21 cellular contexts compared by ENCODE assay signal in the genomic region with DNA sequence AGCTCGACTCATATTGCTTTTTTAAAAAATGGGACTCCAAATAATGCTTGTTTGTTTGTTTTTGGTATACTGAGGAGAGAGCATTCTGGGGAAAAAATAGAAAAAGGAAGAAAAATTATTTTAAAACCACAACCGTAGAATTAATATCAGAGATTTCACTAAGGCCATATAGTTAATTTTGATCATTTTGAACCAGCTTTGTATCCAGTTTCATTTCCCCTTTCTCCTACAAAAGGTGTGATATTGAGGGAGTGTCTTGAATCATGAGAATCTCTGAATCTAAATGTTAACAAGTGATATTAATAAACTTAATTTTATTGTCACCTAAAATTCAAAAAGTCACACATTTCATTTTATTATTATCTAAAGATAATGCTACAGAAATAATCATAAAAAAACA.
"Had no signal": no experiment of that assay in that cellular context is flagged by ENCODE, and none has a peak within 500 bp of the region (broad histone marks: within the 10 kb centered on the region; RNA-seq: fewer than 3 reads in every experiment).

No MANE protein-coding gene starts in this region.

- H3K4me1 ChIP-seq: colonic mucosa, gastrocnemius medialis, left ventricle myocardium inferior, prostate gland, upper lobe of left lung had no signal

- H3K9me3 Mint-ChIP-seq: activated CD4-positive, alpha-beta memory T cell treated with anti-CD3 and anti-CD28 coated beads for 36 hours; activated naive CD4-positive, alpha-beta T cell treated with anti-CD3 and anti-CD28 coated beads for 36 hours; activated naive CD8-positive, alpha-beta T cell treated with anti-CD3 and anti-CD28 coated beads, Interleukin-2, amount 10 ng/mL, durations not matched to agents 7 days and 5 days; activated T-cell treated with anti-CD3 and anti-CD28 coated beads, Interleukin-2, amount 50 U/mL, for 72 hours; effector memory CD8-positive, alpha-beta T cell; naive thymus-derived CD8-positive, alpha-beta T cell; stimulated activated naive B cell treated with anti-CD40 and anti-IgM and Interleukin-4, amounts not matched to agents 10 μg/mL and 1 μg/mL and 100 μg/mL, for 72 hours had no signal

- H3K4me3 Mint-ChIP-seq: activated CD4-positive, alpha-beta memory T cell treated with anti-CD3 and anti-CD28 coated beads for 36 hours; activated naive CD4-positive, alpha-beta T cell treated with anti-CD3 and anti-CD28 coated beads for 36 hours; activated naive CD8-positive, alpha-beta T cell treated with anti-CD3 and anti-CD28 coated beads, Interleukin-2, amount 10 ng/mL, durations not matched to agents 7 days and 5 days; activated T-cell treated with anti-CD3 and anti-CD28 coated beads, Interleukin-2, amount 50 U/mL, for 72 hours; effector memory CD8-positive, alpha-beta T cell; naive thymus-derived CD8-positive, alpha-beta T cell; stimulated activated naive B cell treated with anti-CD40 and anti-IgM and Interleukin-4, amounts not matched to agents 10 μg/mL and 1 μg/mL and 100 μg/mL, for 72 hours had no signal

- H3K27ac Mint-ChIP-seq: activated CD4-positive, alpha-beta memory T cell treated with anti-CD3 and anti-CD28 coated beads for 36 hours; activated naive CD4-positive, alpha-beta T cell treated with anti-CD3 and anti-CD28 coated beads for 36 hours; activated naive CD8-positive, alpha-beta T cell treated with anti-CD3 and anti-CD28 coated beads, Interleukin-2, amount 10 ng/mL, durations not matched to agents 7 days and 5 days; activated T-cell treated with anti-CD3 and anti-CD28 coated beads, Interleukin-2, amount 50 U/mL, for 72 hours; effector memory CD8-positive, alpha-beta T cell; naive thymus-derived CD8-positive, alpha-beta T cell; stimulated activated naive B cell treated with anti-CD40 and anti-IgM and Interleukin-4, amounts not matched to agents 10 μg/mL and 1 μg/mL and 100 μg/mL, for 72 hours had no signal

- ATAC-seq: activated T-cell treated with anti-CD3 and anti-CD28 coated beads, Interleukin-2, amount 50 U/mL, for 72 hours; effector memory CD8-positive, alpha-beta T cell; gastrocnemius medialis; naive thymus-derived CD8-positive, alpha-beta T cell; stimulated activated naive B cell treated with anti-CD40 and anti-IgM and Interleukin-4, amounts not matched to agents 10 μg/mL and 1 μg/mL and 100 μg/mL, for 72 hours had no signal

- H3K4me3 ChIP-seq: colonic mucosa, dorsolateral prefrontal cortex, esophagus muscularis mucosa, gastrocnemius medialis, left ventricle myocardium inferior, ovary, prostate gland, upper lobe of left lung had no signal

- H3K4me1 Mint-ChIP-seq: activated naive CD8-positive, alpha-beta T cell treated with anti-CD3 and anti-CD28 coated beads, Interleukin-2, amount 10 ng/mL, durations not matched to agents 7 days and 5 days; naive thymus-derived CD8-positive, alpha-beta T cell; stimulated activated naive B cell treated with anti-CD40 and anti-IgM and Interleukin-4, amounts not matched to agents 10 μg/mL and 1 μg/mL and 100 μg/mL, for 72 hours had no signal

- H3K27me3 ChIP-seq: colonic mucosa, dorsolateral prefrontal cortex, esophagus muscularis mucosa, gastrocnemius medialis, ovary, upper lobe of left lung had no signal

- H3K36me3 ChIP-seq: colonic mucosa, esophagus muscularis mucosa, gastrocnemius medialis, left ventricle myocardium inferior, ovary, prostate gland, upper lobe of left lung had no signal

- DNase-seq: activated CD4-positive, alpha-beta memory T cell treated with anti-CD3 and anti-CD28 coated beads for 36 hours; activated CD4-positive, alpha-beta T cell treated with anti-CD3 and anti-CD28 coated beads for 48 hours; activated effector memory CD4-positive, alpha-beta T cell treated with Interleukin-2 at 50 U/mL for 16 hours; activated naive CD4-positive, alpha-beta T cell treated with anti-CD3 and anti-CD28 coated beads for 36 hours; activated naive CD8-positive, alpha-beta T cell treated with anti-CD3 and anti-CD28 coated beads, Interleukin-2, amount 10 ng/mL, durations not matched to agents 7 days and 5 days; activated T-cell treated with anti-CD3 and anti-CD28 coated beads, Interleukin-2, amount 50 U/mL, for 72 hours; amniotic stem cell; colonic mucosa; dorsolateral prefrontal cortex; effector memory CD8-positive, alpha-beta T cell; gastrocnemius medialis; hippocampal formation; left ventricle myocardium inferior; naive thymus-derived CD8-positive, alpha-beta T cell; ovary; stimulated activated CD4-positive, alpha-beta T cell treated with anti-CD3 and anti-CD28 coated beads, Interleukin-2, amount 100 ng/mL, for 48 hours; stimulated activated CD8-positive, alpha-beta memory T cell treated with anti-CD3 and anti-CD28 coated beads, Interleukin-4, amount 100 ng/mL, for 48 hours; stimulated activated naive B cell treated with anti-CD40 and anti-IgM and Interleukin-4, amounts not matched to agents 10 μg/mL and 1 μg/mL and 100 μg/mL, for 72 hours; upper lobe of left lung had no signal

- H3K27me3 Mint-ChIP-seq: activated CD4-positive, alpha-beta memory T cell treated with anti-CD3 and anti-CD28 coated beads for 36 hours; effector memory CD8-positive, alpha-beta T cell; stimulated activated naive B cell treated with anti-CD40 and anti-IgM and Interleukin-4, amounts not matched to agents 10 μg/mL and 1 μg/mL and 100 μg/mL, for 72 hours had no signal

- H3K9me3 ChIP-seq: colonic mucosa, esophagus muscularis mucosa, gastrocnemius medialis, left ventricle myocardium inferior, ovary, prostate gland, upper lobe of left lung had no signal

- H3K36me3 Mint-ChIP-seq: activated CD4-positive, alpha-beta memory T cell treated with anti-CD3 and anti-CD28 coated beads for 36 hours; activated naive CD8-positive, alpha-beta T cell treated with anti-CD3 and anti-CD28 coated beads, Interleukin-2, amount 10 ng/mL, durations not matched to agents 7 days and 5 days; naive thymus-derived CD8-positive, alpha-beta T cell; stimulated activated naive B cell treated with anti-CD40 and anti-IgM and Interleukin-4, amounts not matched to agents 10 μg/mL and 1 μg/mL and 100 μg/mL, for 72 hours had no signal

- H3K27ac ChIP-seq: colonic mucosa, dorsolateral prefrontal cortex, esophagus muscularis mucosa, gastrocnemius medialis, left ventricle myocardium inferior, ovary, prostate gland, upper lobe of left lung had no signal
